Comparison of ENCODE assay signal across 8 cellular contexts in the genomic region with DNA sequence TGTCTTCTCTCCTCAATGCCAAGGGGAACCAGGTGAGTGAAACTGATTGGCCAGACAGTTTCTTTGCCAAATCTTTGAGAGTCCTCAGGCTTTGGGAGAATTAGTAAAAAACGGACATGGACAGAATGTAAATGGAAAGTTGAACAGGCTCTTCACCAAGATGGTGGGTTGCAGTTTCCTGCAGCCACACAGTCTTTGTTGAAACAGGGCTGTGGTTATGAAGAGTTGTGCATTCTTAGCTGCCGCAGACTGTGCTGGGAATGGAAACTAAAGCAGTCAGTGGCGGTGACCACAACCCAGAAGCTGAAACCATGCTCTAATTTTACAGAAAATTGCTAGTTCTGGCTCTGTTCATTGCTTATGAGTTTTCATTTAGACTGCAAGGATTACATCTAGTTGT. TPM values are rescaled to one million over a fixed set of nuclear protein-coding genes. Genes with fewer than 3 reads are reported as not detected.
DNase-seq lines count a peak whose midpoint lies in the region; ATAC-seq, FAIRE-seq and TF ChIP-seq lines count a peak whose summit lies in the region.

No MANE protein-coding gene starts in this region.

- H4K20me1 ChIP-seq in GM12878 (ENCODE audit: control insufficient read depth, insufficient read depth), result no peaks in the 10 kb centered on the region

- SMC1A ChIA-PET in GM12878 (lab: Charles Lee; ENCODE audit: uncharacterized antibody, unreplicated experiment), result interaction anchor here (0.7 to 8.7 kb wide), 15 partner anchors 11 to 192 kb away, joined by 3 to 152 read pairs (median 6); partner anchors contain the start of gene ARHGEF3

- 0% methylated on average over 3 of the region's 3 CpGs for WGBS in GM12878 (ENCODE audit: insufficient coverage, insufficient replicate concordance, low lambda C conversion rate, missing lambda C conversion rate)

- H3K79me2 ChIP-seq in GM12878 (ENCODE audit: control insufficient read depth, insufficient read depth, low read length), result no peaks in the 10 kb centered on the region

- H3K27ac ChIP-seq in Peyer's patch (peak overlapping the region in 3 of 4 donors; percentile 25 to 69 (median 44)), GM12878 (ENCODE audit: control insufficient read depth, insufficient read depth) (peak overlapping the region; percentile 70), upper lobe of right lung (no peak overlapping the region), brain microvascular endothelial cell (no peak overlapping the region)

- peak overlapping the region; percentile 51 for H3K4me2 ChIP-seq in GM12878 (ENCODE audit: control insufficient read depth, insufficient read depth)

- H3K4me3 ChIP-seq in Peyer's patch, result no peak overlapping the region
- peak overlapping the region; percentile 34 for H3K4me3 ChIP-seq in GM12878
- H3K4me3 ChIP-seq in upper lobe of right lung, result no peak overlapping the region
- H3K4me3 ChIP-seq in brain microvascular endothelial cell (ENCODE audit: low read depth, low read length), result no peak overlapping the region

- H3K9me3 ChIP-seq in Peyer's patch, result no peaks in the 10 kb centered on the region
- no peaks in the 10 kb centered on the region for H3K9me3 ChIP-seq in GM12878 (replicated peaks; ENCODE audit: control insufficient read depth, insufficient read depth, low read length)
- H3K9me3 ChIP-seq in upper lobe of right lung, result no peaks in the 10 kb centered on the region

- RAD21 ChIA-PET in GM12878 (lab: Charles Lee; ENCODE audit: unreplicated experiment), result interaction anchor here (0.7 to 9.8 kb wide), 19 partner anchors 10 to 264 kb away, joined by 3 to 199 read pairs (median 4); partner anchors contain the start of gene ARHGEF3

- peak; percentile 98 for ATAC-seq in GM21737 (IDR thresholded peaks at IDR 0.05; ENCODE audit: unreplicated experiment)
- peak; percentile 95 for ATAC-seq in GM12878
- ATAC-seq in upper lobe of right lung, result peak; percentile 55

- peak in 1 of 2 experiments; percentile 78; a peak in 1 of 4 replicates for TF ChIP-seq EP300 in GM12878 (IDR thresholded peaks at IDR 0.05; ENCODE audit: borderline replicate concordance in 1 of 2, control insufficient read depth in 1 of 2, low read depth in 2 of 2, low read length in 2 of 2)

- in situ Hi-C loops in GM12878 (cut with MboI) (no loop called here), brain microvascular endothelial cell (cut with HindIII; ENCODE audit: low pct_ligation_motif_present, low sequenced_read_pairs) (no loop called here)

- no peak overlapping the region; the same call in 1 of the 2 replicates for H3K9ac ChIP-seq in GM12878 (ENCODE audit: control insufficient read depth, insufficient read depth, low read length)

- no peak overlapping the region; the same call in 1 of the 2 replicates for H2AFZ ChIP-seq in GM12878 (ENCODE audit: control insufficient read depth, low read depth, low read length)

- FAIRE-seq in GM12878 (lab: Jason Lieb, UNC), result peak; percentile 97

- TF ChIP-seq RAD21 in GM12878 (IDR thresholded peaks at IDR 0.05; ENCODE audit: insufficient read depth, low read depth, low read length), result peak; percentile 15; the same call in 1 of the 2 replicates

- peaks cover 0 to 3% (median 0%) of the 10 kb centered on the region in 4 donors for H3K4me1 ChIP-seq in Peyer's patch
- H3K4me1 ChIP-seq in GM12878 (ENCODE audit: control insufficient read depth, insufficient read depth, low read length), result peaks cover 26% of the 10 kb centered on the region
- no peaks in the 10 kb centered on the region for H3K4me1 ChIP-seq in upper lobe of right lung

- peak; percentile 57 for DNase-seq in GDM1 (lab: John Stamatoyannopoulos, UW)
- peak in 2 of 3 donors; percentile 65 to 79 for DNase-seq in Peyer's patch
- peak; percentile 87 for DNase-seq in GM12878 (ENCODE audit: low read depth, low spot score)
- no peak for DNase-seq in upper lobe of right lung
- no peak for DNase-seq in NCI-H128 (lab: John Stamatoyannopoulos, UW; ENCODE audit: unreplicated experiment)
- DNase-seq in brain microvascular endothelial cell, result no peak
- no peak for DNase-seq in DMS53 treated with DMSO at 0.1 percent for 48 hours (lab: John Stamatoyannopoulos, UW; ENCODE audit: unreplicated experiment)

- H3K36me3 ChIP-seq in Peyer's patch (peaks cover 0 to 23% (median 0%) of the 10 kb centered on the region in 3 donors), GM12878 (ENCODE audit: control insufficient read depth in 2 of 2, insufficient read depth in 2 of 2, low read length in 1 of 2) (peaks cover 15 to 27% of the 10 kb centered on the region in 2 experiments), upper lobe of right lung (peaks cover 61% of the 10 kb centered on the region), brain microvascular endothelial cell (replicated peaks) (no peaks in the 10 kb centered on the region)

- no TSS peak for BruUV-seq in GM12878 (replicated peaks; lab: Mats Ljungman, UMichigan)

- no peaks in the 10 kb centered on the region for H3K27me3 ChIP-seq in Peyer's patch
- no peaks in the 10 kb centered on the region for H3K27me3 ChIP-seq in GM12878 (replicated peaks in 1 of 2; ENCODE audit: control insufficient read depth in 2 of 2, insufficient read depth in 2 of 2, low read length in 1 of 2)
- no peaks in the 10 kb centered on the region for H3K27me3 ChIP-seq in upper lobe of right lung
- no peaks in the 10 kb centered on the region for H3K27me3 ChIP-seq in brain microvascular endothelial cell (replicated peaks)

- CTCF ChIA-PET in GM12878 (lab: Yijun Ruan, JAX), result interaction anchor here (1.1 to 9.6 kb wide), 16 partner anchors 10 to 264 kb away, joined by 3 to 108 read pairs (median 6); partner anchors contain the start of gene ARHGEF3

- no peak for TF ChIP-seq CTCF in Peyer's patch (IDR thresholded peaks at IDR 0.05)
- no peak for TF ChIP-seq CTCF in GM12878 (IDR thresholded peaks at IDR 0.05 in 2 of 3, conservative IDR thresholded peaks at IDR 0.05 in 1 of 3; ENCODE audit: control insufficient read depth in 2 of 3, extremely low read depth in 1 of 3, insufficient read depth in 1 of 3, low read depth in 3 of 3, low read length in 3 of 3)
- TF ChIP-seq CTCF in upper lobe of right lung (IDR thresholded peaks at IDR 0.05), result no peak
- TF ChIP-seq CTCF in brain microvascular endothelial cell (IDR thresholded peaks at IDR 0.05; ENCODE audit: low read depth, low read length, missing control alignments), result no peak

- POLR2A ChIA-PET in GM12878 (lab: Charles Lee), result interaction anchor here (1.2 to 3.0 kb wide), 7 partner anchors 27 to 73 kb away, joined by 5 to 84 read pairs (median 7); partner anchors contain the start of gene ARHGEF3

- no peak for TF ChIP-seq POLR2A in Peyer's patch (IDR thresholded peaks at IDR 0.05)
- no peak for TF ChIP-seq POLR2A in GM12878 (IDR thresholded peaks at IDR 0.05; ENCODE audit: low read depth, low read length)

- intact Hi-C loops in GM12878 (cut with micrococcal nuclease; ENCODE audit: unreplicated experiment) (loop anchor here (1.0 kb wide), 1 partner anchor 28 kb away; no protein-coding TSS in a partner anchor), upper lobe of right lung (cut with DNase I) (no loop called here)

TF ChIP-seq in GM12878, 131 proteins besides CTCF, POLR2A, EP300 and RAD21 (continues in another document):
- TF ChIP-seq EED (IDR thresholded peaks at IDR 0.05; ENCODE audit: low read depth) (peak; percentile 64), RCOR1 (conservative IDR thresholded peaks at IDR 0.05; ENCODE audit: low read depth, low read length) (no peak), PAX5 (IDR thresholded peaks at IDR 0.05; ENCODE audit: borderline replicate concordance, low read depth, low read length) (peak; percentile 86), ZNF274 (IDR thresholded peaks at IDR 0.05; ENCODE audit: insufficient read depth, insufficient read length) (no peak), ZBTB4 (CRISPR knock-in tag; IDR thresholded peaks at IDR 0.05) (no peak), ZBED1 (IDR thresholded peaks at IDR 0.05; ENCODE audit: borderline replicate concordance) (peak; percentile 67; the same call in 1 of the 2 replicates)

RNA-seq across cellular contexts. Expression of gene TASOR, which starts 42.1 kb away (rescaled TPM):
- total RNA-seq in Peyer's patch, result 10 to 100 TPM; 35.4 to 71.8 (median 46.5) TPM
- total RNA-seq in GM12878 (2013; cell fraction: nucleolus; rRNA removed), result 120 and 130 TPM in 2 replicates
- 59.2 and 66.6 TPM in 2 replicates for total RNA-seq in GM12878 (2014; rRNA removed)
- 95.1 and 106 TPM in 2 replicates for total RNA-seq in GM12878 (2014; rRNA removed; fragmentation: Illumina TruSeq; extraction: Trizol)
- 53.7 and 54.5 TPM in 2 replicates for total RNA-seq in GM12878 (2021)
- 38.7 TPM for polyA plus RNA-seq in GM12878 (2011; ENCODE audit: low read depth)
- polyA plus RNA-seq in GM12878 (2011; rRNA removed), result 70.3 and 123 TPM in 2 replicates
- polyA plus RNA-seq in GM12878 (2011; cell fraction: cytosol; rRNA removed), result 24.3 and 26.6 TPM in 2 replicates
- 37.5 and 38.6 TPM in 2 replicates for polyA plus RNA-seq in GM12878 (2011; cell fraction: nucleus; rRNA removed)
- 34.3 and 47.3 TPM in 2 replicates for polyA plus RNA-seq in GM12878 (2012)
- polyA plus RNA-seq in GM12878 (2014; fragmentation: Illumina TruSeq; extraction: Trizol), result 78.2 and 109 TPM in 2 replicates
- polyA plus RNA-seq in GM12878 (2014; fragmentation: Nextera tagmentation; extraction: Ambion mirVana), result 10 to 100 TPM; 29.6 to 30.5 TPM
- polyA plus RNA-seq in GM12878 (2014; rRNA removed), result 36.0 and 51.5 TPM in 2 replicates
- polyA plus RNA-seq in GM12878 (2016; fragmentation: Nextera tagmentation; extraction: Ambion mirVana), result 10 to 100 TPM; 32.9 to 33.0 TPM
- polyA minus RNA-seq in GM12878 (2011; rRNA and poly(A)+ RNA removed), result 67.7 and 78.0 TPM in 2 replicates
- polyA minus RNA-seq in GM12878 (2011; cell fraction: cytosol; rRNA and poly(A)+ RNA removed), result 32.5 and 35.0 TPM in 2 replicates
- 25.5 and 43.7 TPM in 2 replicates for polyA minus RNA-seq in GM12878 (2011; cell fraction: nucleus; rRNA and poly(A)+ RNA removed)
- total RNA-seq in upper lobe of right lung, result 61.7 TPM

Comparison
In these comparisons a context has a peak if more than half of its experiments do, and no peak if none do; other contexts are left out.
1. DNase-seq: peak in GDM1 (single experiment), Peyer's patch (2 of 3) and GM12878 (single experiment); none in upper lobe of right lung (single experiment), NCI-H128 (single experiment), brain microvascular endothelial cell (single experiment) and DMS53 treated with DMSO at 0.1 percent for 48 hours (single experiment).
2. H3K27ac ChIP-seq: peak in Peyer's patch (3 of 4) and GM12878 (single experiment); none in upper lobe of right lung (single experiment) and brain microvascular endothelial cell (single experiment).
3. Peak in every context shown above with its lines, with median percentiles within 50 percentile points of each other: ATAC-seq.